Comparison of ENCODE assay signal across 18 cellular contexts in the genomic region with DNA sequence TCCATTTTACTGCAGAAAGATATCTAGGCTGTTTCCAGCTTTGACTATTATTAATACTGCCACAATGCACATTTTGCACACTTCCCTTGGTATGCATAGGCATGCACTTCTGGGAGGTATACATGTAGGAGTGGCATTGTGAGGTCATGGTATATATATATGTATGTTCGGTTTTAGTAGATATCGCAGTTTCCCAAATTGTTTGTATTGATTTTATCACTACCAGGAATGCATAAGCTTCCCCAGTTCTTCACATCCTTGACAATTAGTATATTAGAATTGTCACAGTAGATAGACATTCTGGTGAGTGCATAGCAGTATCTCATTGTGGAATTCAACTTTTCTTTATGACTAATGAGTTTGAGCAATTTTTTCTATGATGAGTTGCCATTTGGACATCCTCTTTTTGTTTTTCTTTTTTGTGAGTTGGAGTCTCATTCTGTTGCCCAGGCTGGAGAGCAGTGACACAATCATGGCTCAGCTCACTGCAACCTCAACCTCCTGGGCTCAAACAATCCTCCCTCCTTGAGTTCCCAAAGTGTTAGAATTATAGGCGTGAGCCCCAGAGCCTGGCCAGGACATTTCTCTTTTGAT. TPM values are rescaled to one million over a fixed set of nuclear protein-coding genes. Genes with fewer than 3 reads are reported as not detected.
DNase-seq lines count a peak whose midpoint lies in the region; ATAC-seq and TF ChIP-seq lines count a peak whose summit lies in the region.
"Had no signal": no experiment of that assay in that cellular context is flagged by ENCODE, and none has a peak within 500 bp of the region (broad histone marks: within the 10 kb centered on the region; RNA-seq: fewer than 3 reads in every experiment).

No MANE protein-coding gene starts in this region.

- BruUV-seq in OCI-LY7 (replicated peaks; lab: Mats Ljungman, UMichigan), result no TSS peak

- no peak for ATAC-seq in HG03442 (IDR thresholded peaks at IDR 0.05; ENCODE audit: unreplicated experiment)
- ATAC-seq: heart left ventricle; naive thymus-derived CD8-positive, alpha-beta T cell; stimulated activated memory B cell treated with anti-CD40 and anti-IgM and Interleukin-4, amounts not matched to agents 10 μg/mL and 1 μg/mL and 100 μg/mL, for 72 hours had no signal

- no peaks in the 10 kb centered on the region for H3K9me2 ChIP-seq in OCI-LY7 (ENCODE audit: insufficient read depth, low read length)

- H3K79me2 ChIP-seq in OCI-LY7 (ENCODE audit: insufficient read depth, low read depth, low read length), result no peaks in the 10 kb centered on the region

- no peak for TF ChIP-seq CTCF in fibroblast of mammary gland (conservative IDR thresholded peaks at IDR 0.05; ENCODE audit: control insufficient read depth, insufficient read depth, low read depth, low read length)
- TF ChIP-seq CTCF in OCI-LY7 (conservative IDR thresholded peaks at IDR 0.05; ENCODE audit: low read length), result no peak

- DNase-seq in GM04504 (ENCODE audit: low read depth) (peak; percentile 16), RKO (ENCODE audit: low spot score) (peak; percentile 34), fibroblast of mammary gland (ENCODE audit: low read depth) (peak; percentile 79), stromal cell of bone marrow (ENCODE audit: low read depth) (peak; percentile 80), NCI-H1694 treated with DMSO at 0.1 percent for 48 hours (lab: John Stamatoyannopoulos, UW) (no peak), OCI-LY7 (ENCODE audit: low spot score) (no peak)
- DNase-seq: activated CD4-positive, alpha-beta T cell treated with anti-CD3 and anti-CD28 coated beads for 1 hour; activated gamma-delta T cell treated with Interleukin-2 at 50 U/mL for 16 hours; anterior cingulate cortex; DMS79; heart left ventricle; naive thymus-derived CD8-positive, alpha-beta T cell; NCI-H2029; NCI-H526; thyroid gland had no signal

- H2AFZ ChIP-seq in OCI-LY7 (ENCODE audit: low read length), result no peak overlapping the region

- H3K36me3 ChIP-seq in OCI-LY7 (ENCODE audit: insufficient read depth, low read length), result no peaks in the 10 kb centered on the region
- H3K36me3 ChIP-seq: heart left ventricle, thyroid gland had no signal

- intact Hi-C loops in OCI-LY7 (cut with micrococcal nuclease; ENCODE audit: unreplicated experiment), result no loop called here

- H3K4me3 ChIP-seq in fibroblast of mammary gland (ENCODE audit: control insufficient read depth, low read depth, low read length) (no peak overlapping the region), OCI-LY7 (ENCODE audit: low read depth, low read length, poor library complexity, severe bottlenecking) (no peak overlapping the region)
- H3K4me3 ChIP-seq: coronary artery, heart left ventricle, thyroid gland had no signal

- no peak overlapping the region for H3K4me2 ChIP-seq in OCI-LY7 (ENCODE audit: low read length)

- POLR2A ChIA-PET in OCI-LY7 (lab: Charles Lee), result no interaction called here

- H4K20me1 ChIP-seq in OCI-LY7 (ENCODE audit: insufficient read depth, low read length), result no peaks in the 10 kb centered on the region

- H3K9me3 ChIP-seq in OCI-LY7 (ENCODE audit: low read length), result no peaks in the 10 kb centered on the region
- H3K9me3 ChIP-seq: thyroid gland had no signal

- no peaks in the 10 kb centered on the region for H3K4me1 ChIP-seq in OCI-LY7 (ENCODE audit: insufficient read depth, low read length, poor library complexity, severe bottlenecking)

- CTCF ChIA-PET in OCI-LY7 (lab: Charles Lee; ENCODE audit: unreplicated experiment), result no interaction called here

- H3K27ac ChIP-seq in OCI-LY7 (ENCODE audit: low read depth, low read length, poor library complexity, severe bottlenecking), result no peak overlapping the region
- H3K27ac ChIP-seq: coronary artery, heart left ventricle, thyroid gland had no signal

RNA-seq across cellular contexts. Expression of a gene that starts 4.2 kb away (rescaled TPM):
- total RNA-seq in OCI-LY7 (2014; rRNA removed; shearing (Covaris generic)), result not detected in 2 replicates
- not detected in 2 replicates for total RNA-seq in OCI-LY7 (2022)
- total RNA-seq: naive thymus-derived CD8-positive, alpha-beta T cell had no signal

Comparison
In these comparisons a context has a peak if more than half of its experiments do, and no peak if none do; other contexts are left out.
1. DNase-seq: peak in GM04504 (single experiment), RKO (single experiment), fibroblast of mammary gland (single experiment) and stromal cell of bone marrow (single experiment); none in NCI-H1694 treated with DMSO at 0.1 percent for 48 hours (single experiment) and OCI-LY7 (single experiment).